Comparison of ENCODE assay signal across 21 cellular contexts in the genomic region with DNA sequence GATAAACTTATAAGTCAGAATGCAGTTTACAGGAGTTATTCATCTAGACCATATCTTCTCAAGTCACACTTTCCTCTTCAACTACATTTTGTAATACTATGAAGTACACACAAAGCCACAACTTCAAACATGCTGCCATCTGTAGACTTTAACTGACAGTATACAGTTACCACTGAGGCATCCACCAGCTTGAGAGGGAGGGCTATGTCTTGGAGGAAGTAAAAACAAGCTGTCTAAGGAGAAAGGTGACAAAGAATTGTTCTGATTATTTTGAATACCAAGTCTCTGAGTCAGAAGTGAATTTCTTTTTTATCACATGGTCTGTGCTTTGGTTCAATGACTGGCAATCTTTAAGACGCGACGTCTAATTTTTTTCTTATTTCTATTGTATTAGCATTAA.
DNase-seq lines count a peak whose midpoint lies in the region; ATAC-seq and TF ChIP-seq lines count a peak whose summit lies in the region.
"Had no signal": no experiment of that assay in that cellular context is flagged by ENCODE, and none has a peak within 500 bp of the region (broad histone marks: within the 10 kb centered on the region; RNA-seq: fewer than 3 reads in every experiment).

No MANE protein-coding gene starts in this region.

- H3K27ac ChIP-seq in DND-41 (ENCODE audit: low read length), result no peak overlapping the region
- no peak overlapping the region for H3K27ac ChIP-seq in mesendoderm (ENCODE audit: low read depth, low read length)

- H4K8ac ChIP-seq in mesendoderm (ENCODE audit: low read depth, low read length), result no peak overlapping the region

- H4K20me1 ChIP-seq in DND-41 (ENCODE audit: insufficient read depth, low read length), result no peaks in the 10 kb centered on the region

- H3K79me2 ChIP-seq in DND-41 (ENCODE audit: insufficient read depth, low read length) (no peaks in the 10 kb centered on the region), mesendoderm (ENCODE audit: control insufficient read depth, insufficient read depth, low read length) (no peaks in the 10 kb centered on the region)

- H2BK120ac ChIP-seq in mesendoderm (ENCODE audit: low read depth, low read length), result no peak overlapping the region

- H3K27me3 ChIP-seq in DND-41 (ENCODE audit: insufficient read depth, low read length, poor library complexity), result no peaks in the 10 kb centered on the region
- no peaks in the 10 kb centered on the region for H3K27me3 ChIP-seq in mesendoderm (ENCODE audit: insufficient read depth, low read length, poor library complexity)

- no peaks in the 10 kb centered on the region for H3K79me1 ChIP-seq in mesendoderm (ENCODE audit: low read length)

- no peak overlapping the region for H2BK5ac ChIP-seq in mesendoderm (ENCODE audit: low read length)

- H4K5ac ChIP-seq in mesendoderm (ENCODE audit: low read length), result no peak overlapping the region

- no peak overlapping the region for H2AFZ ChIP-seq in DND-41 (ENCODE audit: low read depth, low read length)

- no peak for DNase-seq in DND-41
- DNase-seq in HT1080 (ENCODE audit: low read depth), result peak; percentile 38
- DNase-seq in astrocyte of the hippocampus (ENCODE audit: low read depth, low spot score), result peak; percentile 62
- peak; percentile 15 for DNase-seq in mesendoderm
- DNase-seq in NCI-H2107 treated with DMSO at 0.1 percent for 48 hours (lab: John Stamatoyannopoulos, UW; ENCODE audit: unreplicated experiment), result no peak
- DNase-seq: ACHN, AML-193, Calu3, DMS53, H7, KBM-7, NCI-H1048, NCI-H146, NCI-H2081, NCI-H2227 treated with DMSO at 0.1 percent for 48 hours, NCI-H524, SHP77 treated with DMSO at 0.1 percent for 48 hours, T-helper 1 cell had no signal

- H3K4me2 ChIP-seq in DND-41 (ENCODE audit: insufficient read depth, low read length) (no peak overlapping the region), mesendoderm (ENCODE audit: low read length) (no peak overlapping the region)

- H3K4me1 ChIP-seq in DND-41 (ENCODE audit: insufficient read depth, low read length) (no peaks in the 10 kb centered on the region), mesendoderm (ENCODE audit: control insufficient read depth, low read depth, low read length) (no peaks in the 10 kb centered on the region)

- H3K9ac ChIP-seq in DND-41 (ENCODE audit: low read depth, low read length) (no peak overlapping the region), mesendoderm (ENCODE audit: low read length) (no peak overlapping the region)

- H3K56ac ChIP-seq in mesendoderm (ENCODE audit: low read length), result no peak overlapping the region

- H2BK15ac ChIP-seq in mesendoderm (replicated peaks; ENCODE audit: low read depth), result no peak overlapping the region

- H3K9me3 ChIP-seq in DND-41 (ENCODE audit: insufficient read depth, low read length, severe bottlenecking), result no peaks in the 10 kb centered on the region

- H3K4ac ChIP-seq in mesendoderm (ENCODE audit: low read depth, low read length), result no peak overlapping the region

- H3K36me3 ChIP-seq in DND-41 (ENCODE audit: insufficient read depth, low read length) (no peaks in the 10 kb centered on the region), mesendoderm (ENCODE audit: control insufficient read depth, insufficient read depth, low read length) (no peaks in the 10 kb centered on the region)

- no peak overlapping the region for H2AK5ac ChIP-seq in mesendoderm (ENCODE audit: low read length)

- no peak for TF ChIP-seq CTCF in DND-41 (IDR thresholded peaks at IDR 0.05; ENCODE audit: borderline replicate concordance, extremely low read depth, low read length, poor library complexity, severe bottlenecking)

- ATAC-seq in DND-41 (ENCODE audit: insufficient read depth, low read depth) (peak; percentile 62; the same call in 2 of the 3 replicates), HG02870 (IDR thresholded peaks at IDR 0.05; ENCODE audit: unreplicated experiment) (no peak), HG02798 (IDR thresholded peaks at IDR 0.05; ENCODE audit: poor library complexity, unreplicated experiment) (no peak)
- ATAC-seq: SK-N-SH treated with all-trans-retinoic acid at 6 μM for 48 hours had no signal

- no CpG with 5 or more reads among the region's 3 CpGs for WGBS in mesendoderm (ENCODE audit: extremely low coverage, insufficient coverage, low lambda C conversion rate)

- no peak overlapping the region for H3K4me3 ChIP-seq in DND-41 (ENCODE audit: low read depth in 1 of 2, low read length in 2 of 2)
- no peak overlapping the region for H3K4me3 ChIP-seq in mesendoderm (ENCODE audit: low read length)

- H3K18ac ChIP-seq in mesendoderm (ENCODE audit: low read length), result no peak overlapping the region

- H3K23ac ChIP-seq in mesendoderm (ENCODE audit: low read length), result no peak overlapping the region

Comparison
In these comparisons a context has a peak if more than half of its experiments do, and no peak if none do; other contexts are left out.
1. DNase-seq: peak in HT1080 (single experiment), astrocyte of the hippocampus (single experiment) and mesendoderm (single experiment); none in DND-41 (single experiment) and NCI-H2107 treated with DMSO at 0.1 percent for 48 hours (single experiment).